Comparison of ENCODE assay signal across 8 cellular contexts in the genomic region with DNA sequence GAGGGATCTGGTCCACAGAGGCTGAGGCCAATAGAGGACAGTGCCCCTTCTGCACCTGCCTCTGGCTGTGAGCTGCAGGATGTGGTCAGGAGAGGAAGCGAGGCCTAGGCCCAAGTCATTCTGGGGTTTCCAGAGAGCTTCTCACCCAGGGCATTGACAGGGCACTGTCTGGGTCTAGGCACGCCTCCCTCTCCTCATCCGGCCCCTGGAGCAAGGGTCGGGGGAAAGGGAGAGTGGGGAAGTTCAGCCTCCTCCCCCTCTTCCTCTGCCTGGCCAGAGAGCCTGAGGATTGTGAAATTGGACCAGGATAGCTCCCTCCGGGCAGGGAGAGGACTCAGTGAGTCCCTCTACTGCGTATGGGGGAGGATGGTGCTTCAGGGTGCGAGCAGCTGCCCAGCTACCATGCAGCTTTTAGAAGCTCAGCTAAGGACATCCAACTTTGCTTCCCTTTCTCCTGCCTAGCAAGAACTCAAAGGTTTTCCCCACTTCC. TPM values are rescaled to one million over a fixed set of nuclear protein-coding genes. Genes with fewer than 3 reads are reported as not detected.
DNase-seq lines count a peak whose midpoint lies in the region; ATAC-seq and TF ChIP-seq lines count a peak whose summit lies in the region.

No MANE protein-coding gene starts in this region.

- H3K4me1 Mint-ChIP-seq in CD14-positive monocyte = peaks cover 46% of the 10 kb centered on the region
- H3K4me1 Mint-ChIP-seq in stimulated activated effector memory CD8-positive, alpha-beta T cell treated with anti-CD3 and anti-CD28 coated beads, Interleukin-12 subunit alpha, Interleukin-12 subunit beta, amount 100 ng/mL, for 72 hours = peaks cover 55% of the 10 kb centered on the region

- no peaks in the 10 kb centered on the region for H3K36me3 Mint-ChIP-seq in CD14-positive monocyte
- no peaks in the 10 kb centered on the region for H3K36me3 Mint-ChIP-seq in stimulated activated effector memory CD8-positive, alpha-beta T cell treated with anti-CD3 and anti-CD28 coated beads, Interleukin-12 subunit alpha, Interleukin-12 subunit beta, amount 100 ng/mL, for 72 hours

- H3K9me3 Mint-ChIP-seq in CD14-positive monocyte = peaks cover 0 to 10% (median 0%) of the 10 kb centered on the region in 7 donors
- no peaks in the 10 kb centered on the region for H3K9me3 Mint-ChIP-seq in stimulated activated effector memory CD8-positive, alpha-beta T cell treated with anti-CD3 and anti-CD28 coated beads, Interleukin-12 subunit alpha, Interleukin-12 subunit beta, amount 100 ng/mL, for 72 hours

- TF ChIP-seq CTCF in CD14-positive monocyte (IDR thresholded peaks at IDR 0.05) (no peak), fibroblast of pulmonary artery (IDR thresholded peaks at IDR 0.05; ENCODE audit: low read length, missing control alignments) (no peak), omental fat pad (IDR thresholded peaks at IDR 0.05) (no peak)

- peak overlapping the region; percentile 2 to 16 for H3K4me3 Mint-ChIP-seq in CD14-positive monocyte
- H3K4me3 Mint-ChIP-seq in stimulated activated effector memory CD8-positive, alpha-beta T cell treated with anti-CD3 and anti-CD28 coated beads, Interleukin-12 subunit alpha, Interleukin-12 subunit beta, amount 100 ng/mL, for 72 hours = peak overlapping the region; percentile 65

- H3K4me3 ChIP-seq in fibroblast of pulmonary artery (replicated peaks; ENCODE audit: low read depth, low read length) = no peak overlapping the region

- intact Hi-C loops in CD14-positive monocyte (cut with micrococcal nuclease) = no loop called here

- peak; percentile 87 for ATAC-seq in GM19324 (IDR thresholded peaks at IDR 0.05; ENCODE audit: low FRiP score, unreplicated experiment)
- peak; percentile 91 for ATAC-seq in HG03432 (IDR thresholded peaks at IDR 0.05; ENCODE audit: unreplicated experiment)
- ATAC-seq in stimulated activated effector memory CD8-positive, alpha-beta T cell treated with anti-CD3 and anti-CD28 coated beads, Interleukin-12 subunit alpha, Interleukin-12 subunit beta, amount 100 ng/mL, for 72 hours = peak; percentile 93
- ATAC-seq in omental fat pad (ENCODE audit: low FRiP score) = no peak

- peaks cover 15 to 35% (median 21%) of the 10 kb centered on the region in 3 donors for H3K27me3 Mint-ChIP-seq in CD14-positive monocyte (ENCODE audit: low read depth in 3 of 3)

- peak overlapping the region in 1 of 7 donors; percentile 22 for H3K27ac Mint-ChIP-seq in CD14-positive monocyte
- H3K27ac Mint-ChIP-seq in stimulated activated effector memory CD8-positive, alpha-beta T cell treated with anti-CD3 and anti-CD28 coated beads, Interleukin-12 subunit alpha, Interleukin-12 subunit beta, amount 100 ng/mL, for 72 hours = peak overlapping the region; percentile 1

- DNase-seq in CD14-positive monocyte (ENCODE audit: low spot score) = peak; percentile 66
- DNase-seq in UCSD-AML1 (lab: John Stamatoyannopoulos, UW; ENCODE audit: unreplicated experiment) = peak; percentile 84
- DNase-seq in fibroblast of pulmonary artery (ENCODE audit: low read depth) = peak; percentile 24
- DNase-seq in stimulated activated effector memory CD8-positive, alpha-beta T cell treated with anti-CD3 and anti-CD28 coated beads, Interleukin-12 subunit alpha, Interleukin-12 subunit beta, amount 100 ng/mL, for 72 hours (ENCODE audit: low spot score in 2 of 2) = peak; percentile 53 to 86
- no peak for DNase-seq in omental fat pad (ENCODE audit: low spot score)
- no peak for DNase-seq in mesenteric fat pad (ENCODE audit: low spot score)

RNA-seq across cellular contexts. Expression of gene INAVA, which starts 6.3 kb away (rescaled TPM):
- polyA plus RNA-seq in CD14-positive monocyte = not detected
- total RNA-seq in omental fat pad (under 1 TPM in 3 of 4 donors, not detected in 1; 0.09 to 0.95 (median 0.12) TPM), mesenteric fat pad (0.16 TPM)

RNA-seq across cellular contexts. Expression of gene GPR25, which starts 15.6 kb away (rescaled TPM):
- under 1 TPM in 1 of 2 donors, not detected in 1; 0.13 TPM for polyA plus RNA-seq in CD14-positive monocyte
- total RNA-seq in omental fat pad (not detected), mesenteric fat pad (not detected)

Comparison
In these comparisons a context has a peak if more than half of its experiments do, and no peak if none do; other contexts are left out.
1. DNase-seq: peak in CD14-positive monocyte (single experiment), UCSD-AML1 (single experiment), fibroblast of pulmonary artery (single experiment) and stimulated activated effector memory CD8-positive, alpha-beta T cell treated with anti-CD3 and anti-CD28 coated beads, Interleukin-12 subunit alpha, Interleukin-12 subunit beta, amount 100 ng/mL, for 72 hours (2 of 2); none in omental fat pad (single experiment) and mesenteric fat pad (single experiment).